Comparison of ENCODE assay signal across 22 cellular contexts in genomic region chr18:78378403-78378802, GRCh38.
"Had no signal": no experiment of that assay in that cellular context is flagged by ENCODE, and none has a peak within 500 bp of the region (broad histone marks: within the 10 kb centered on the region; RNA-seq: fewer than 3 reads in every experiment).

No MANE protein-coding gene starts in this region.

- ATAC-seq: HepG2 had no signal

- H3K4me2 ChIP-seq: SK-N-SH had no signal

- H3K9me3 ChIP-seq: SK-N-SH had no signal

- FAIRE-seq: HepG2, RCC 7860 had no signal

- H3K9ac ChIP-seq: SK-N-SH had no signal

- DNase-seq: IMR-90, Karpas-422, KG1, MM.1S, NCI-H1092 treated with DMSO at 0.1 percent for 48 hours, NCI-H1436, NCI-H187, NCI-H2029, NCI-H2081 treated with DMSO at 0.1 percent for 48 hours, NCI-H2171, NCI-H226, NCI-H446, NCI-H510A, NCI-H524 treated with DMSO at 0.1 percent for 48 hours, NCI-H69, NCI-H774, RPMI8226, SHP77, SK-N-SH, SW 1271 had no signal
